Comparison of ENCODE assay signal across 8 cellular contexts in the genomic region with DNA sequence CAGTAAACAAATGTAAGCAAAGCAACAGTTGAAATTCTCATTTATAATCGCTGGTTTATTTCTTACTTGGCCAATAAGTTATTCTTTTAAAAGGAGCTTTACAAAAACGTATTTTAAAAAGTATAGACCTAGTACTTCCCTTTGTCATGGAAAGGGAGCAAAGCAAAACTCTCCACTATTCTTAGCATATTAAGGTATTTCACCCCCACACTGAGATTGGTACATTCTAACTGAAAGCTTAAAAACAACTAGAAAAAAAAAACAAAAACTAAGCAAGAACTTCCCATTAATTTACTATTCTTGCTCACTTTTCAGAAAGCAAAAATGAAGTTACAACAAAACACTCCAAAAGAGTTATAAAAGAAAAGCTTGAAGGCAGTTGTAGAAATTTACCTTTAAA. TPM values are rescaled to one million over a fixed set of nuclear protein-coding genes. Genes with fewer than 3 reads are reported as not detected.
DNase-seq lines count a peak whose midpoint lies in the region; ATAC-seq, FAIRE-seq and TF ChIP-seq lines count a peak whose summit lies in the region.

No MANE protein-coding gene starts in this region.

- intact Hi-C loops in heart left ventricle (cut with DNase I) (loop anchor here in 2 of 10 donors (10.0 kb wide), 2 partner anchors 434 to 454 kb away; partner anchors contain the start of gene GTPBP8 (in 1 of the 2)), left cardiac atrium (cut with DNase I) (no loop called here), GM12878 (cut with micrococcal nuclease; ENCODE audit: unreplicated experiment) (no loop called here), lower lobe of right lung (cut with DNase I) (no loop called here), vagina (cut with DNase I) (loop anchor here (10.0 kb wide), 1 partner anchor 74 kb away; no protein-coding TSS in a partner anchor)

- H3K27ac ChIP-seq in heart left ventricle (peak overlapping the region in 9 of 12 donors; percentile 93 to 100 (median 98)), GM12878 (ENCODE audit: control insufficient read depth, insufficient read depth) (peak overlapping the region; percentile 92), lower lobe of right lung (peak overlapping the region; percentile 94), vagina (peak overlapping the region; percentile 95)

- TF ChIP-seq CTCF in heart left ventricle (IDR thresholded peaks at IDR 0.05): no peak
- TF ChIP-seq CTCF in GM12878 (IDR thresholded peaks at IDR 0.05 in 2 of 3, conservative IDR thresholded peaks at IDR 0.05 in 1 of 3; ENCODE audit: control insufficient read depth in 2 of 3, extremely low read depth in 1 of 3, insufficient read depth in 1 of 3, low read depth in 3 of 3, low read length in 3 of 3): no peak
- TF ChIP-seq CTCF in lower lobe of right lung (IDR thresholded peaks at IDR 0.05): no peak
- TF ChIP-seq CTCF in vagina (IDR thresholded peaks at IDR 0.05): no peak

- no TSS peak for BruUV-seq in GM12878 (replicated peaks; lab: Mats Ljungman, UMichigan)

- no peak for TF ChIP-seq RAD21 in GM12878 (IDR thresholded peaks at IDR 0.05; ENCODE audit: insufficient read depth, low read depth, low read length)

- no peak for FAIRE-seq in GM12878 (lab: Jason Lieb, UNC)

- no peaks in the 10 kb centered on the region for H3K27me3 ChIP-seq in heart left ventricle
- no peaks in the 10 kb centered on the region for H3K27me3 ChIP-seq in GM12878 (replicated peaks in 1 of 2; ENCODE audit: control insufficient read depth in 2 of 2, insufficient read depth in 2 of 2, low read length in 1 of 2)
- H3K27me3 ChIP-seq in lower lobe of right lung (ENCODE audit: low read depth): no peaks in the 10 kb centered on the region
- no peaks in the 10 kb centered on the region for H3K27me3 ChIP-seq in vagina

- H3K9ac ChIP-seq in GM12878 (ENCODE audit: control insufficient read depth, insufficient read depth, low read length): peak overlapping the region; percentile 74

- H3K4me3 ChIP-seq in heart left ventricle: peak overlapping the region; percentile 68 to 95 (median 84)
- peak overlapping the region; percentile 81 for H3K4me3 ChIP-seq in GM12878
- peak overlapping the region; percentile 80 for H3K4me3 ChIP-seq in lower lobe of right lung
- peak overlapping the region; percentile 89 to 98 for H3K4me3 ChIP-seq in vagina

- H4K20me1 ChIP-seq in GM12878 (ENCODE audit: control insufficient read depth, insufficient read depth): no peaks in the 10 kb centered on the region

- no peaks in the 10 kb centered on the region for H3K9me3 ChIP-seq in heart left ventricle
- H3K9me3 ChIP-seq in GM12878 (replicated peaks; ENCODE audit: control insufficient read depth, insufficient read depth, low read length): no peaks in the 10 kb centered on the region; the same call in 2 of the 3 replicates
- H3K9me3 ChIP-seq in lower lobe of right lung: no peaks in the 10 kb centered on the region
- no peaks in the 10 kb centered on the region for H3K9me3 ChIP-seq in vagina

- H3K36me3 ChIP-seq in heart left ventricle (peaks cover 0 to 18% (median 12%) of the 10 kb centered on the region in 9 donors), GM12878 (ENCODE audit: control insufficient read depth in 2 of 2, insufficient read depth in 2 of 2, low read length in 1 of 2) (no peaks in the 10 kb centered on the region; a peak in 2 of 4 replicates), lower lobe of right lung (peaks cover 17% of the 10 kb centered on the region), vagina (peaks cover 0 to 8% of the 10 kb centered on the region in 2 donors)

- peaks cover 62% of the 10 kb centered on the region for H3K79me2 ChIP-seq in GM12878 (ENCODE audit: control insufficient read depth, insufficient read depth, low read length)

- ATAC-seq in heart left ventricle (no peak), left cardiac atrium (no peak), GM12878 (no peak), lower lobe of right lung (no peak), GM19035 (IDR thresholded peaks at IDR 0.05; ENCODE audit: unreplicated experiment) (no peak)

- in situ Hi-C loops in GM12878 (cut with MboI): no loop called here

- no peak for TF ChIP-seq EP300 in GM12878 (IDR thresholded peaks at IDR 0.05; ENCODE audit: borderline replicate concordance in 1 of 2, control insufficient read depth in 1 of 2, low read depth in 2 of 2, low read length in 2 of 2)

- 19 to 26% (median 22%) methylated on average over 2 of the region's 2 CpGs for WGBS in heart left ventricle, 4 donors
- WGBS in GM12878 (ENCODE audit: insufficient coverage, insufficient replicate concordance, low lambda C conversion rate, missing lambda C conversion rate): 0% methylated on average over 2 of the region's 2 CpGs

- H2AFZ ChIP-seq in GM12878 (ENCODE audit: control insufficient read depth, low read depth, low read length): no peak overlapping the region

- no peak for DNase-seq in heart left ventricle
- no peak for DNase-seq in left cardiac atrium
- no peak for DNase-seq in GM12878 (ENCODE audit: low read depth, low spot score)
- DNase-seq in lower lobe of right lung: no peak
- DNase-seq in vagina (ENCODE audit: extremely low spot score in 2 of 2): no peak
- no peak for DNase-seq in dermis blood vessel endothelial cell
- DNase-seq in MV-4-11 (lab: John Stamatoyannopoulos, UW): no peak

- H3K4me2 ChIP-seq in GM12878 (ENCODE audit: control insufficient read depth, insufficient read depth): peak overlapping the region; percentile 78

- POLR2A ChIA-PET in GM12878 (lab: Charles Lee): interaction anchor here (0.6 to 2.3 kb wide), 7 partner anchors 8 to 459 kb away, joined by 3 to 9 read pairs (median 3); partner anchors contain the start of gene BTLA

- RAD21 ChIA-PET in GM12878 (lab: Charles Lee; ENCODE audit: unreplicated experiment): interaction anchor here (0.7 to 2.5 kb wide), 6 partner anchors 12 to 427 kb away, joined by 3 to 7 read pairs (median 4); partner anchors contain the start of gene GCSAM

- H3K4me1 ChIP-seq in heart left ventricle (peaks cover 3 to 59% (median 32%) of the 10 kb centered on the region in 12 donors), GM12878 (ENCODE audit: control insufficient read depth, insufficient read depth, low read length) (peaks cover 4% of the 10 kb centered on the region; the same call in 1 of the 2 replicates), lower lobe of right lung (peaks cover 53% of the 10 kb centered on the region), vagina (peaks cover 55% of the 10 kb centered on the region)

- TF ChIP-seq POLR2A in heart left ventricle (IDR thresholded peaks at IDR 0.05) (no peak), GM12878 (IDR thresholded peaks at IDR 0.05; ENCODE audit: low read depth, low read length) (no peak), vagina (IDR thresholded peaks at IDR 0.05) (no peak)

- SMC1A ChIA-PET in GM12878 (lab: Charles Lee; ENCODE audit: uncharacterized antibody, unreplicated experiment): interaction anchor here (0.7 to 1.7 kb wide), 10 partner anchors 8 to 921 kb away, joined by 3 to 6 read pairs (median 3); no protein-coding TSS in a partner anchor

- CTCF ChIA-PET in GM12878 (lab: Yijun Ruan, JAX): interaction anchor here (0.7 to 1.1 kb wide), 3 partner anchors 27 to 424 kb away, joined by 3 to 5 read pairs (median 5); partner anchors contain the start of gene SLC9C1

TF ChIP-seq in GM12878, 131 proteins besides CTCF, POLR2A, EP300 and RAD21 (continues in another document):
- TF ChIP-seq ATF7 (IDR thresholded peaks at IDR 0.05; ENCODE audit: low read depth): 0 out of 2 replicates have a peak, but pooled peaks have one; percentile 7

RNA-seq across cellular contexts. Expression of gene ATG3, which starts 1.4 kb away (rescaled TPM):
- total RNA-seq in heart left ventricle: 10 to 100 TPM; 36.0 to 62.3 (median 47.2) TPM
- 10 to 100 TPM; 20.1 to 75.9 TPM for polyA plus RNA-seq in heart left ventricle
- total RNA-seq in left cardiac atrium: 10 to 100 TPM; 40.5 to 52.7 TPM
- total RNA-seq in GM12878 (2013; cell fraction: nucleolus; rRNA removed): 56.3 and 60.7 TPM in 2 replicates
- 60.6 and 67.6 TPM in 2 replicates for total RNA-seq in GM12878 (2014; rRNA removed)
- total RNA-seq in GM12878 (2014; rRNA removed; fragmentation: Illumina TruSeq; extraction: Trizol): 57.2 and 62.0 TPM in 2 replicates
- total RNA-seq in GM12878 (2021): 48.2 and 53.7 TPM in 2 replicates
- 31.6 TPM for polyA plus RNA-seq in GM12878 (2011; ENCODE audit: low read depth)
- polyA plus RNA-seq in GM12878 (2011; rRNA removed): 65.1 and 85.7 TPM in 2 replicates
- 28.7 and 33.2 TPM in 2 replicates for polyA plus RNA-seq in GM12878 (2011; cell fraction: cytosol; rRNA removed)
- polyA plus RNA-seq in GM12878 (2011; cell fraction: nucleus; rRNA removed): 31.1 and 31.7 TPM in 2 replicates
- polyA plus RNA-seq in GM12878 (2012): 44.0 and 45.4 TPM in 2 replicates
- polyA plus RNA-seq in GM12878 (2014; fragmentation: Illumina TruSeq; extraction: Trizol): 68.6 and 97.1 TPM in 2 replicates
- 10 to 100 TPM; 49.8 to 71.2 TPM for polyA plus RNA-seq in GM12878 (2014; fragmentation: Nextera tagmentation; extraction: Ambion mirVana)
- 52.2 and 53.4 TPM in 2 replicates for polyA plus RNA-seq in GM12878 (2014; rRNA removed)
- 10 to 100 TPM; 95.0 to 97.0 TPM for polyA plus RNA-seq in GM12878 (2016; fragmentation: Nextera tagmentation; extraction: Ambion mirVana)
- polyA minus RNA-seq in GM12878 (2011; rRNA and poly(A)+ RNA removed): 22.4 and 40.9 TPM in 2 replicates
- polyA minus RNA-seq in GM12878 (2011; cell fraction: cytosol; rRNA and poly(A)+ RNA removed): 22.3 and 26.9 TPM in 2 replicates
- polyA minus RNA-seq in GM12878 (2011; cell fraction: nucleus; rRNA and poly(A)+ RNA removed): 27.3 and 44.0 TPM in 2 replicates
- total RNA-seq in lower lobe of right lung: 58.4 TPM
- 56.5 TPM for total RNA-seq in vagina
- total RNA-seq in dermis blood vessel endothelial cell: 84.6 and 103 TPM in 2 replicates

RNA-seq across cellular contexts. Expression of gene SLC35A5, which starts 1.5 kb away (rescaled TPM):
- total RNA-seq in heart left ventricle (10 to 100 TPM; 12.7 to 28.8 (median 20.2) TPM), left cardiac atrium (10 to 100 TPM; 16.5 to 18.4 TPM), GM12878 (2014; rRNA removed) (15.8 and 25.6 TPM in 2 replicates), GM12878 (2014; rRNA removed; fragmentation: Illumina TruSeq; extraction: Trizol) (14.7 and 17.0 TPM in 2 replicates), GM12878 (2021) (16.3 and 20.0 TPM in 2 replicates), lower lobe of right lung (37.4 TPM), vagina (12.8 TPM), dermis blood vessel endothelial cell (33.7 and 56.4 TPM in 2 replicates)
- polyA plus RNA-seq in heart left ventricle (10 to 100 TPM in 1 of 2 donors, 1 to 10 TPM in 1; 4.2 to 14.3 TPM), GM12878 (2011; rRNA removed) (38.1 and 56.0 TPM in 2 replicates), GM12878 (2014; fragmentation: Illumina TruSeq; extraction: Trizol) (20.8 and 28.7 TPM in 2 replicates), GM12878 (2014; fragmentation: Nextera tagmentation; extraction: Ambion mirVana) (10 to 100 TPM; 10.9 to 15.7 TPM), GM12878 (2014; rRNA removed) (11.3 and 12.8 TPM in 2 replicates), GM12878 (2016; fragmentation: Nextera tagmentation; extraction: Ambion mirVana) (10 to 100 TPM; 32.0 to 35.6 TPM)
- total RNA-seq in GM12878 (2013; cell fraction: nucleolus; rRNA removed): 31.8 and 35.0 TPM in 2 replicates
- polyA plus RNA-seq in GM12878 (2011; ENCODE audit: low read depth): 8.8 TPM
- 17.0 and 26.2 TPM in 2 replicates for polyA plus RNA-seq in GM12878 (2011; cell fraction: cytosol; rRNA removed)
- 19.0 and 21.4 TPM in 2 replicates for polyA plus RNA-seq in GM12878 (2011; cell fraction: nucleus; rRNA removed)
- 13.3 and 18.0 TPM in 2 replicates for polyA plus RNA-seq in GM12878 (2012)
- 36.6 and 40.7 TPM in 2 replicates for polyA minus RNA-seq in GM12878 (2011; rRNA and poly(A)+ RNA removed)
- 15.1 and 15.8 TPM in 2 replicates for polyA minus RNA-seq in GM12878 (2011; cell fraction: cytosol; rRNA and poly(A)+ RNA removed)
- polyA minus RNA-seq in GM12878 (2011; cell fraction: nucleus; rRNA and poly(A)+ RNA removed): 5.0 and 5.9 TPM in 2 replicates
